Comparison of ENCODE assay signal across 28 cellular contexts in the genomic region with DNA sequence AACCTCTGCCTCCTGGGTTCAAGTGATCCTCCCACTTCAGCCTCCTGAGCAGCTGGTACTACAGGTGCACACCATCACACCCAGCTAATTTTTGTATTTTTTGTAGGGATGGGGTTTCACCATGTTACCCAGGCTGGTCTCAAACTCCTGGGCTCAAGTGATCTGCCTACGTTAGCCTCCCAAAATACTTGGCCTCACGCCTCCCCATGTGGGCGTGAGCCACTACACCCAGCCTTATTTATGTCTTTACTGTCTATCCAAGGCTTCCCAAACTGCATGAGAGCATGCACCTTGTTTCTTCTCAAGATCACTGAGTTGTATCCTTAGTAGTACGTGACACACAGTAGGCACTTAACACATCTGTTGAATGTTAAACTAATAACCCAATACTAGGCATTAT. TPM values are rescaled to one million over a fixed set of nuclear protein-coding genes. Genes with fewer than 3 reads are reported as not detected.
DNase-seq lines count a peak whose midpoint lies in the region; ATAC-seq and TF ChIP-seq lines count a peak whose summit lies in the region.
"Had no signal": no experiment of that assay in that cellular context is flagged by ENCODE, and none has a peak within 500 bp of the region (broad histone marks: within the 10 kb centered on the region; RNA-seq: fewer than 3 reads in every experiment).

No MANE protein-coding gene starts in this region.

- POLR2A ChIA-PET in RWPE1 (lab: Yijun Ruan, JAX; ENCODE audit: low non-redundant PET) = no interaction called here

- DNase-seq in activated T-cell treated with anti-CD3 and anti-CD28 coated beads, Interleukin-2, amount 50 U/mL, for 72 hours = no peak
- no peak for DNase-seq in activated T-cell treated with anti-CD3 and anti-CD28 coated beads, Interleukin-2, amount 50 U/mL, for 1 hour
- peak; percentile 17 for DNase-seq in stimulated activated CD8-positive, alpha-beta memory T cell treated with anti-CD3 and anti-CD28 coated beads, Interleukin-4, amount 100 ng/mL, for 48 hours
- DNase-seq in RWPE1 (ENCODE audit: low spot score) = no peak
- no peak for DNase-seq in NCI-H2171 treated with DMSO at 0.1 percent for 48 hours (lab: John Stamatoyannopoulos, UW)
- DNase-seq: activated CD4-positive, alpha-beta memory T cell treated with anti-CD3 and anti-CD28 coated beads, Interleukin-2, amount 10 ng/mL, durations not matched to agents 7 days and 5 days; activated naive CD4-positive, alpha-beta T cell; amniotic stem cell; DND-41; endodermal cell; foreskin melanocyte; left cardiac atrium; mesenchymal stem cell; NCI-H1105 treated with DMSO at 0.1 percent for 48 hours; NCI-H1930; NCI-H2227 treated with DMSO at 0.1 percent for 48 hours; NCI-H748 treated with DMSO at 0.1 percent for 48 hours; occipital lobe; T-helper 1 cell had no signal

- no peaks in the 10 kb centered on the region for H4K20me1 ChIP-seq in OCI-LY1 (ENCODE audit: insufficient read depth, low read length)

- no peaks in the 10 kb centered on the region for H3F3A ChIP-seq in OCI-LY1 (ENCODE audit: insufficient read depth, low read length)

- no peak overlapping the region for H3K4me3 Mint-ChIP-seq in activated T-cell treated with anti-CD3 and anti-CD28 coated beads, Interleukin-2, amount 50 U/mL, for 72 hours
- H3K4me3 Mint-ChIP-seq: activated CD4-positive, alpha-beta memory T cell treated with anti-CD3 and anti-CD28 coated beads, Interleukin-2, amount 10 ng/mL, durations not matched to agents 7 days and 5 days; endodermal cell had no signal

- H3K36me3 ChIP-seq in OCI-LY1 (ENCODE audit: insufficient read depth, low read length) = peaks cover 51% of the 10 kb centered on the region
- H3K36me3 ChIP-seq: esophagus muscularis mucosa, HAP-1 had no signal

- H3K27ac ChIP-seq in OCI-LY1 (ENCODE audit: low read depth, low read length, poor library complexity, severe bottlenecking) = peak overlapping the region; percentile 57
- no peak overlapping the region for H3K27ac ChIP-seq in RWPE1
- H3K27ac ChIP-seq: coronary artery, SJSA1 had no signal

- H3K27me3 Mint-ChIP-seq in activated T-cell treated with anti-CD3 and anti-CD28 coated beads, Interleukin-2, amount 50 U/mL, for 72 hours (ENCODE audit: low read depth) = no peaks in the 10 kb centered on the region
- H3K27me3 Mint-ChIP-seq: activated CD4-positive, alpha-beta memory T cell treated with anti-CD3 and anti-CD28 coated beads, Interleukin-2, amount 10 ng/mL, durations not matched to agents 7 days and 5 days; IgD-negative memory B cell had no signal

- no peak for ATAC-seq in activated T-cell treated with anti-CD3 and anti-CD28 coated beads, Interleukin-2, amount 50 U/mL, for 72 hours (replicated peaks in 1 of 2)
- peak; percentile 19 for ATAC-seq in esophagus mucosa
- no peak for ATAC-seq in HG03571 (IDR thresholded peaks at IDR 0.05; ENCODE audit: unreplicated experiment)
- ATAC-seq: left cardiac atrium had no signal

- H3K36me3 Mint-ChIP-seq in activated T-cell treated with anti-CD3 and anti-CD28 coated beads, Interleukin-2, amount 50 U/mL, for 72 hours (ENCODE audit: insufficient read depth in 2 of 2) = peaks cover 3 to 14% of the 10 kb centered on the region in 2 donors

- TF ChIP-seq CTCF in OCI-LY1 (IDR thresholded peaks at IDR 0.05; ENCODE audit: low read length) (no peak), RWPE1 (conservative IDR thresholded peaks at IDR 0.05; ENCODE audit: low read depth) (no peak)

- peaks cover 70% of the 10 kb centered on the region for H3K4me1 Mint-ChIP-seq in activated T-cell treated with anti-CD3 and anti-CD28 coated beads, Interleukin-2, amount 50 U/mL, for 72 hours (ENCODE audit: low read depth)

- no peak overlapping the region; the same call in 1 of the 2 replicates for H3K4me2 ChIP-seq in OCI-LY1 (ENCODE audit: low read length)

- no peaks in the 10 kb centered on the region for H3K9me3 ChIP-seq in OCI-LY1 (ENCODE audit: low read length)
- H3K9me3 ChIP-seq: esophagus muscularis mucosa, HAP-1, SJSA1, tibial nerve had no signal

- peak overlapping the region; percentile 72 for H3K27ac Mint-ChIP-seq in activated T-cell treated with anti-CD3 and anti-CD28 coated beads, Interleukin-2, amount 50 U/mL, for 72 hours
- H3K27ac Mint-ChIP-seq: activated CD4-positive, alpha-beta memory T cell treated with anti-CD3 and anti-CD28 coated beads, Interleukin-2, amount 10 ng/mL, durations not matched to agents 7 days and 5 days had no signal

- CTCF ChIA-PET in RWPE1 (lab: Yijun Ruan, JAX) = no interaction called here

- H3K9me2 ChIP-seq in OCI-LY1 (ENCODE audit: low read depth, low read length) = no peaks in the 10 kb centered on the region

- H3K4me1 ChIP-seq in OCI-LY1 (ENCODE audit: insufficient read depth, low read length, severe bottlenecking) = peaks cover 66% of the 10 kb centered on the region
- H3K4me1 ChIP-seq: SJSA1 had no signal

- H3K9ac ChIP-seq in OCI-LY1 (ENCODE audit: low read length) = no peak overlapping the region

- no peak overlapping the region for H2AFZ ChIP-seq in OCI-LY1 (ENCODE audit: low read length)

- H3K4me3 ChIP-seq in OCI-LY1 (ENCODE audit: low read depth, low read length, poor library complexity, severe bottlenecking) = no peak overlapping the region
- H3K4me3 ChIP-seq: coronary artery, esophagus muscularis mucosa, HAP-1, SJSA1, tibial nerve had no signal

- peaks cover 95% of the 10 kb centered on the region for H3K79me2 ChIP-seq in OCI-LY1 (ENCODE audit: insufficient read depth, low read length)

- no peaks in the 10 kb centered on the region for H3K27me3 ChIP-seq in OCI-LY1 (ENCODE audit: insufficient read depth, low read length)
- H3K27me3 ChIP-seq: esophagus muscularis mucosa, SJSA1, tibial nerve had no signal

- no peaks in the 10 kb centered on the region for H3K9me3 Mint-ChIP-seq in activated T-cell treated with anti-CD3 and anti-CD28 coated beads, Interleukin-2, amount 50 U/mL, for 72 hours
- H3K9me3 Mint-ChIP-seq: activated CD4-positive, alpha-beta memory T cell treated with anti-CD3 and anti-CD28 coated beads, Interleukin-2, amount 10 ng/mL, durations not matched to agents 7 days and 5 days; endodermal cell had no signal

RNA-seq across cellular contexts. Expression of a gene that starts 14.3 kb away (rescaled TPM):
- total RNA-seq in activated T-cell treated with anti-CD3 and anti-CD28 coated beads, Interleukin-2, amount 50 U/mL, for 72 hours = 100 to 1,000 TPM; 146 to 197 TPM
- total RNA-seq in esophagus mucosa = 169 TPM
